ENCODE assay signal across 12 cellular contexts in the genomic region with DNA sequence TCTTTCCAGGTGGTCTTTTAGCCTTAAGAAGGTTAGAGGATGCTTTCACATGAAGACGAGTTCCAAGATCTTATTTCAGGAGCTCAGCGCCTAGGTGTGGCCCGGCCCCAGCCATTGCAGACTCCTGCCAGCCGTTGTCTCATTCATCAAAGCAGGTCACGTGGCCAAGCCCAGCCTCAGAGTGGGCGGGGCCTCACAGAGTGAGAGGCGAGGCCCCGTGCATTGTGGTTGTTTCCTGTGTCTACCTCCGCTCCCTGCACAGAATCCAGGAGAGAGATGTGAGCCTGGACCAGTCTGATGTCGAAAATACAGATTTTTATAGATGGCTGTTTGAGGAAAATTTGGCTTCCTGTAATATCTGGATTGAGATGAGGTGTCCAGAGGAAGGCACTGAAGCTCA. TPM values are rescaled to one million over a fixed set of nuclear protein-coding genes. Genes with fewer than 3 reads are reported as not detected.
A peak's percentile ranks its signal among the peaks of the same experiment; 100 is the strongest.
DNase-seq lines count a peak whose midpoint lies in the region; TF ChIP-seq lines count a peak whose summit lies in the region.
"Had no signal": no experiment of that assay in that cellular context is flagged by ENCODE, and none has a peak within 500 bp of the region (broad histone marks: within the 10 kb centered on the region; RNA-seq: fewer than 3 reads in every experiment).

No MANE protein-coding gene starts in this region.

- WGBS in testis, 2 donors = 45 to 64% methylated on average over 9 to 10 of the region's 10 CpGs
- WGBS in endodermal cell (ENCODE audit: insufficient coverage in 1 of 2, insufficient read length in 1 of 2), 2 experiments = 86 to 89% methylated on average over 9 to 10 of the region's 10 CpGs

- POLR2A ChIA-PET in activated CD4-positive, alpha-beta T cell treated with anti-CD3 and anti-CD28 coated beads, Interleukin-2, amount 10 ng/mL, durations not matched to agents 7 days and 5 days (lab: Charles Lee) = no interaction called here

- CTCF ChIA-PET in activated CD4-positive, alpha-beta T cell treated with anti-CD3 and anti-CD28 coated beads, Interleukin-2, amount 10 ng/mL, durations not matched to agents 7 days and 5 days (lab: Charles Lee) = interaction anchor here (0.8 to 1.7 kb wide), 2 partner anchors 9 to 39 kb away, joined by 3 to 9 read pairs; no protein-coding TSS in a partner anchor

- H3K4me1 Mint-ChIP-seq in activated CD4-positive, alpha-beta T cell treated with anti-CD3 and anti-CD28 coated beads, Interleukin-2, amount 10 ng/mL, durations not matched to agents 7 days and 5 days = peaks cover 27% of the 10 kb centered on the region
- peaks cover 8% of the 10 kb centered on the region for H3K4me1 Mint-ChIP-seq in endodermal cell

- H3K4me3 ChIP-seq in coronary artery (no peak overlapping the region), testis (peak overlapping the region in 1 of 2 donors; percentile 4), endodermal cell (ENCODE audit: low read length) (no peak overlapping the region)
- H3K4me3 ChIP-seq: left lung, SK-N-MC had no signal

- H3K9me3 ChIP-seq in testis = no peaks in the 10 kb centered on the region
- H3K9me3 ChIP-seq in endodermal cell (ENCODE audit: control insufficient read depth, low read length) = no peaks in the 10 kb centered on the region
- H3K9me3 ChIP-seq: left lung had no signal

- no peaks in the 10 kb centered on the region for H3K4me1 ChIP-seq in testis
- H3K4me1 ChIP-seq in endodermal cell (ENCODE audit: control insufficient read depth, insufficient read depth, low read length) = peaks cover 11% of the 10 kb centered on the region
- H3K4me1 ChIP-seq: left lung had no signal

- DNase-seq in stimulated activated CD4-positive, alpha-beta T cell treated with anti-CD3 and anti-CD28 coated beads, Interleukin-15, amount 100 ng/mL, for 24 hours = peak; percentile 42
- no peak for DNase-seq in stimulated activated CD4-positive, alpha-beta T cell treated with anti-CD3 and anti-CD28 coated beads, Interleukin-2, amount 100 ng/mL, for 48 hours
- DNase-seq in activated CD4-positive, alpha-beta T cell treated with anti-CD3 and anti-CD28 coated beads, Interleukin-2, amount 10 ng/mL, durations not matched to agents 7 days and 5 days = peak; percentile 49
- DNase-seq in coronary artery (ENCODE audit: low spot score) = peak; percentile 35
- peak; percentile 72 for DNase-seq in testis
- no peak for DNase-seq in medulla oblongata (ENCODE audit: extremely low spot score)
- DNase-seq in caudate nucleus (lab: John Stamatoyannopoulos, UW) = no peak
- no peak for DNase-seq in endodermal cell
- DNase-seq: aorta, left lung, nucleus accumbens had no signal

- H3K27me3 ChIP-seq in testis = no peaks in the 10 kb centered on the region
- H3K27me3 ChIP-seq in endodermal cell (ENCODE audit: control insufficient read depth, insufficient read depth, low read length, poor library complexity, severe bottlenecking) = no peaks in the 10 kb centered on the region
- H3K27me3 ChIP-seq: left lung had no signal

- H3K27ac ChIP-seq in coronary artery (no peak overlapping the region), testis (no peak overlapping the region), caudate nucleus (ENCODE audit: low read depth, low read length) (no peak overlapping the region), endodermal cell (ENCODE audit: low read depth, low read length) (no peak overlapping the region)
- H3K27ac ChIP-seq: left lung, SK-N-MC had no signal

- TF ChIP-seq CTCF in coronary artery (IDR thresholded peaks at IDR 0.05) (no peak), testis (IDR thresholded peaks at IDR 0.05) (no peak), endodermal cell (conservative IDR thresholded peaks at IDR 0.05) (no peak)

- peaks cover 14% of the 10 kb centered on the region for H3K9me3 Mint-ChIP-seq in activated CD4-positive, alpha-beta T cell treated with anti-CD3 and anti-CD28 coated beads, Interleukin-2, amount 10 ng/mL, durations not matched to agents 7 days and 5 days
- H3K9me3 Mint-ChIP-seq in endodermal cell = peaks cover 6% of the 10 kb centered on the region

- TF ChIP-seq POLR2A in testis (IDR thresholded peaks at IDR 0.05) = no peak

- H3K36me3 ChIP-seq in testis (ENCODE audit: low read depth, missing control alignments) = no peaks in the 10 kb centered on the region
- no peaks in the 10 kb centered on the region for H3K36me3 ChIP-seq in endodermal cell (ENCODE audit: control insufficient read depth, insufficient read depth, low read length)
- H3K36me3 ChIP-seq: left lung had no signal

- H3K27ac Mint-ChIP-seq in activated CD4-positive, alpha-beta T cell treated with anti-CD3 and anti-CD28 coated beads, Interleukin-2, amount 10 ng/mL, durations not matched to agents 7 days and 5 days = no peak overlapping the region
- H3K27ac Mint-ChIP-seq in endodermal cell = no peak overlapping the region

- intact Hi-C loops in testis (cut with DNase I; ENCODE audit: low total_unique reads) = no loop called here

- H3K27me3 Mint-ChIP-seq in activated CD4-positive, alpha-beta T cell treated with anti-CD3 and anti-CD28 coated beads, Interleukin-2, amount 10 ng/mL, durations not matched to agents 7 days and 5 days = no peaks in the 10 kb centered on the region
- H3K27me3 Mint-ChIP-seq in endodermal cell (ENCODE audit: insufficient read depth) = no peaks in the 10 kb centered on the region

- no peak overlapping the region for H3K9ac ChIP-seq in endodermal cell (ENCODE audit: extremely low read depth, low read length, poor library complexity, severe bottlenecking)

- H3K4me3 Mint-ChIP-seq in activated CD4-positive, alpha-beta T cell treated with anti-CD3 and anti-CD28 coated beads, Interleukin-2, amount 10 ng/mL, durations not matched to agents 7 days and 5 days = no peak overlapping the region
- H3K4me3 Mint-ChIP-seq in endodermal cell = no peak overlapping the region

- H3K36me3 Mint-ChIP-seq in activated CD4-positive, alpha-beta T cell treated with anti-CD3 and anti-CD28 coated beads, Interleukin-2, amount 10 ng/mL, durations not matched to agents 7 days and 5 days (ENCODE audit: low read depth) = peaks cover 5% of the 10 kb centered on the region
- no peaks in the 10 kb centered on the region for H3K36me3 Mint-ChIP-seq in endodermal cell (ENCODE audit: low read depth)

RNA-seq across cellular contexts. Expression of gene CST5, which starts 49.2 kb away (rescaled TPM):
- total RNA-seq in activated CD4-positive, alpha-beta T cell treated with anti-CD3 and anti-CD28 coated beads, Interleukin-2, amount 10 ng/mL, durations not matched to agents 7 days and 5 days = not detected
- not detected for total RNA-seq in testis
- polyA plus RNA-seq in testis (ENCODE audit: insufficient read depth, low read depth, low replicate concordance) = not detected
- not detected for total RNA-seq in endodermal cell
- 0.32 TPM for polyA plus RNA-seq in endodermal cell (2013, experiment 1 of 2)
- polyA plus RNA-seq in endodermal cell (2013, experiment 2 of 2) = 0.79 TPM
- total RNA-seq: aorta had no signal
- polyA plus RNA-seq: aorta had no signal

RNA-seq across cellular contexts. Expression of gene GGTLC1, which starts 59.8 kb away (rescaled TPM):
- total RNA-seq in activated CD4-positive, alpha-beta T cell treated with anti-CD3 and anti-CD28 coated beads, Interleukin-2, amount 10 ng/mL, durations not matched to agents 7 days and 5 days = not detected
- 10 to 100 TPM in 1 of 2 donors, 1 to 10 TPM in 1; 6.9 to 13.4 TPM for total RNA-seq in testis
- polyA plus RNA-seq in testis (ENCODE audit: insufficient read depth, low read depth, low replicate concordance) = 20.7 TPM
- not detected for total RNA-seq in endodermal cell
- not detected for polyA plus RNA-seq in endodermal cell (2013, experiment 1 of 2)
- polyA plus RNA-seq in endodermal cell (2013, experiment 2 of 2) = not detected
- total RNA-seq: aorta had no signal
- polyA plus RNA-seq: aorta had no signal

Comparison
In these comparisons a context has a peak if more than half of its experiments do, and no peak if none do; other contexts are left out.
1. DNase-seq: peak in stimulated activated CD4-positive, alpha-beta T cell treated with anti-CD3 and anti-CD28 coated beads, Interleukin-15, amount 100 ng/mL, for 24 hours (single experiment), activated CD4-positive, alpha-beta T cell treated with anti-CD3 and anti-CD28 coated beads, Interleukin-2, amount 10 ng/mL, durations not matched to agents 7 days and 5 days (single experiment), coronary artery (single experiment) and testis (single experiment); none in stimulated activated CD4-positive, alpha-beta T cell treated with anti-CD3 and anti-CD28 coated beads, Interleukin-2, amount 100 ng/mL, for 48 hours (0 of 2), medulla oblongata (single experiment), caudate nucleus (0 of 61) and endodermal cell (single experiment).
2. RNA of gene GGTLC1, which starts 59.8 kb away (total RNA-seq): 6.9 to 13.4 TPM in testis; not detected in activated CD4-positive, alpha-beta T cell treated with anti-CD3 and anti-CD28 coated beads, Interleukin-2, amount 10 ng/mL, durations not matched to agents 7 days and 5 days and not detected in endodermal cell; every median in the first group is over 4 times any median in the second.